10 cellular contexts compared by ENCODE assay signal in genomic region chr6:130997061-130997753, GRCh38.
A peak's percentile ranks its signal among the peaks of the same experiment; 100 is the strongest.
DNase-seq lines count a peak whose midpoint lies in the region; ATAC-seq and TF ChIP-seq lines count a peak whose summit lies in the region.
"Had no signal": no experiment of that assay in that cellular context is flagged by ENCODE, and none has a peak within 500 bp of the region (broad histone marks: within the 10 kb centered on the region; RNA-seq: fewer than 3 reads in every experiment).

No MANE protein-coding gene starts in this region.

- ATAC-seq in GM19467 (IDR thresholded peaks at IDR 0.05; ENCODE audit: unreplicated experiment) (no peak), GM19452 (IDR thresholded peaks at IDR 0.05; ENCODE audit: unreplicated experiment) (no peak)
- ATAC-seq: esophagus mucosa had no signal

- no peak for TF ChIP-seq CTCF in parathyroid adenoma (IDR thresholded peaks at IDR 0.05)
- TF ChIP-seq CTCF in GM13976 (IDR thresholded peaks at IDR 0.05; ENCODE audit: borderline replicate concordance, control extremely low read depth, extremely low read depth, insufficient read depth, missing control alignments), result no peak

- DNase-seq in RPMI7951 (ENCODE audit: low read depth), result peak; percentile 28
- DNase-seq in fibroblast of peridontal ligament (ENCODE audit: extremely low read depth), result peak; percentile 65
- DNase-seq in MG63, result no peak
- DNase-seq in GM13976 (ENCODE audit: low spot score), result no peak
- DNase-seq: DMS153 had no signal

- H3K4me3 ChIP-seq in parathyroid adenoma (ENCODE audit: low read depth, low read length) (no peak overlapping the region), MG63 (no peak overlapping the region)

- H3K9ac ChIP-seq in ES-I3 (ENCODE audit: low read depth, low read length), result peak overlapping the region; percentile 9; the same call in 1 of the 2 replicates
- no peak overlapping the region for H3K9ac ChIP-seq in parathyroid adenoma

- H3K9me3 ChIP-seq in ES-I3 (ENCODE audit: control insufficient read depth, insufficient read depth, low read length), result no peaks in the 10 kb centered on the region
- H3K9me3 ChIP-seq in parathyroid adenoma (ENCODE audit: control insufficient read depth, low read length), result no peaks in the 10 kb centered on the region
- no peaks in the 10 kb centered on the region for H3K9me3 ChIP-seq in MG63

- H3K36me3 ChIP-seq in ES-I3 (ENCODE audit: insufficient read depth, low read length) (no peaks in the 10 kb centered on the region), parathyroid adenoma (ENCODE audit: control insufficient read depth, insufficient read depth, low read length) (no peaks in the 10 kb centered on the region), MG63 (no peaks in the 10 kb centered on the region)

- no peak overlapping the region for H3K4me2 ChIP-seq in parathyroid adenoma (ENCODE audit: low read length)

- in situ Hi-C loops in GM13976 (cut with MboI; ENCODE audit: low sequenced_read_pairs, unreplicated experiment), result no loop called here

- no peaks in the 10 kb centered on the region for H3K79me2 ChIP-seq in parathyroid adenoma

- H3K4me1 ChIP-seq in ES-I3 (ENCODE audit: insufficient read depth, low read length) (peaks cover 42% of the 10 kb centered on the region), parathyroid adenoma (no peaks in the 10 kb centered on the region)

- H3K27me3 ChIP-seq in parathyroid adenoma (ENCODE audit: control insufficient read depth, insufficient read depth, low read length) (no peaks in the 10 kb centered on the region), MG63 (no peaks in the 10 kb centered on the region)

- H2AFZ ChIP-seq in parathyroid adenoma, result peak overlapping the region; percentile 8

- H3K27ac ChIP-seq in parathyroid adenoma, result no peak overlapping the region

Comparison
In these comparisons a context has a peak if more than half of its experiments do, and no peak if none do; other contexts are left out.
1. DNase-seq: peak in RPMI7951 (single experiment) and fibroblast of peridontal ligament (single experiment); none in MG63 (single experiment) and GM13976 (single experiment).